ENCODE assay signal across 30 cellular contexts in the genomic region with DNA sequence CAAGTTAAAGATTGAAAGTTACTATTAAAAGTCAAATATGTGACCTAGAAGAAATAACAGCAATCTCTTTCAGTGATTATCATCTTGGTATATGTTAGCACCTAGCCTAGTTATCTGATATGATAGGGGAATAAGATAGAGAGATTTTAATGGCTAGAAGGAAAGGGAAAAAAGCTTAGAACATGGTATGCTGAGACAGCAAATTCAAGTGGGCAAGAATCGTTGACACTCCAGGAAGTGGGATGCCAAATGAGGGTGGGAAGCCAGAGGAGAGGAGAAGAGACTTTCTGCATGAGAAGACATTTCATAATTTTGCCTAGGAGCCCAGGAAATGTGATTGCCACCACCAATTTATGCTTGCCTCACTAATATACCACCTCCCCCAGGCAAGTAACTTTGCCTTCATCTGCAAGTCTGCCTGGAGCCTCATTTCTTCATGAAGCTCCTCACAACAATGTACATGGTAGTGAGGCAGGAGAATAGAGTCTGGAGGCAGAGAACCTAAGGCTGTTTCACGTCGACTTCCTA.
"Had no signal": no experiment of that assay in that cellular context is flagged by ENCODE, and none has a peak within 500 bp of the region (broad histone marks: within the 10 kb centered on the region; RNA-seq: fewer than 3 reads in every experiment).

No MANE protein-coding gene starts in this region.

- DNase-seq: activated CD4-positive, alpha-beta T cell treated with anti-CD3 and anti-CD28 coated beads, Interleukin-2, amount 10 ng/mL, durations not matched to agents 24 days and 14 days; activated CD4-positive, alpha-beta T cell treated with anti-CD3 and anti-CD28 coated beads, Interleukin-2, amount 50 U/mL, for 4 hours; activated CD8-positive, alpha-beta T cell treated with anti-CD3 and anti-CD28 coated beads for 36 hours; activated effector memory CD4-positive, alpha-beta T cell treated with anti-CD3 and anti-CD28 coated beads, Interleukin-2, amount 50 U/mL, for 16 hours; activated naive CD4-positive, alpha-beta T cell; activated naive CD4-positive, alpha-beta T cell treated with anti-CD3 and anti-CD28 coated beads, Interleukin-2, amount 50 U/mL, for 16 hours; activated naive CD8-positive, alpha-beta T cell treated with anti-CD3 and anti-CD28 coated beads for 36 hours; activated T-cell treated with anti-CD3 and anti-CD28 coated beads, Interleukin-2, amount 50 U/mL, for 1 hour; activated T-cell treated with anti-CD3 and anti-CD28 coated beads, Interleukin-2, amount 50 U/mL, for 72 hours; amniotic stem cell; aorta; brain microvascular endothelial cell; central memory CD4-positive, alpha-beta T cell; NCI-H1105; NCI-H1417 treated with DMSO at 0.1 percent for 48 hours; NCI-H187 treated with DMSO at 0.1 percent for 48 hours; NCI-H2081; NCI-H2171 treated with DMSO at 0.1 percent for 48 hours; NCI-H226; NCI-H446 treated with DMSO at 0.1 percent for 48 hours; NCI-H524; NCI-H69; SHP77; SJCRH30; SK-N-SH had no signal

- FAIRE-seq: TTC549 had no signal

- H3K4me1 Mint-ChIP-seq: activated CD4-positive, alpha-beta T cell treated with anti-CD3 and anti-CD28 coated beads, Interleukin-2, amount 10 ng/mL, durations not matched to agents 24 days and 14 days; activated T-helper 17 cell treated with anti-CD3 and anti-CD28 coated beads, Interleukin-2, amount 50 U/mL, for 72 hours had no signal

- H3K36me3 ChIP-seq: brain microvascular endothelial cell, SJCRH30 had no signal

- H3K9ac ChIP-seq: SK-N-SH had no signal

- H3K9me3 ChIP-seq: SJCRH30, SK-N-SH had no signal

- H3K27me3 ChIP-seq: brain microvascular endothelial cell, SJCRH30 had no signal

- ATAC-seq: activated CD8-positive, alpha-beta T cell treated with anti-CD3 and anti-CD28 coated beads for 36 hours; activated T-cell treated with anti-CD3 and anti-CD28 coated beads, Interleukin-2, amount 50 U/mL, for 72 hours; activated T-helper 17 cell treated with anti-CD3 and anti-CD28 coated beads, Interleukin-2, amount 50 U/mL, for 72 hours; Panc1 had no signal

- H3K9me3 Mint-ChIP-seq: activated CD8-positive, alpha-beta T cell treated with anti-CD3 and anti-CD28 coated beads for 36 hours; activated T-helper 17 cell treated with anti-CD3 and anti-CD28 coated beads, Interleukin-2, amount 50 U/mL, for 72 hours; T-helper 1 cell treated with Interleukin-12 subunit alpha and Interleukin-12 subunit beta and Interleukin-4 antibody, amounts not matched to agents 30 μg/mL and 1 μg/mL, for 36 hours; T-helper 2 cell treated with Interferon-gamma antibody and Interleukin-4, amounts not matched to agents 5 μg/mL and 100 μg/mL, for 36 hours had no signal

- H3K4me3 ChIP-seq: SJCRH30 had no signal

- H3K27ac ChIP-seq: brain microvascular endothelial cell, SJCRH30 had no signal

- H3K4me2 ChIP-seq: SK-N-SH had no signal

- H3K4me3 Mint-ChIP-seq: activated CD4-positive, alpha-beta T cell treated with anti-CD3 and anti-CD28 coated beads, Interleukin-2, amount 10 ng/mL, durations not matched to agents 24 days and 14 days; activated CD8-positive, alpha-beta T cell treated with anti-CD3 and anti-CD28 coated beads for 36 hours; activated naive CD8-positive, alpha-beta T cell treated with anti-CD3 and anti-CD28 coated beads for 36 hours; activated T-cell treated with anti-CD3 and anti-CD28 coated beads, Interleukin-2, amount 50 U/mL, for 72 hours; activated T-helper 17 cell treated with anti-CD3 and anti-CD28 coated beads, Interleukin-2, amount 50 U/mL, for 72 hours; T-helper 1 cell treated with Interleukin-12 subunit alpha and Interleukin-12 subunit beta and Interleukin-4 antibody, amounts not matched to agents 30 μg/mL and 1 μg/mL, for 36 hours; T-helper 2 cell treated with Interferon-gamma antibody and Interleukin-4, amounts not matched to agents 5 μg/mL and 100 μg/mL, for 36 hours had no signal

- H3K4me1 ChIP-seq: SJCRH30 had no signal

- H3K27me3 Mint-ChIP-seq: activated CD8-positive, alpha-beta T cell treated with anti-CD3 and anti-CD28 coated beads for 36 hours; activated naive CD8-positive, alpha-beta T cell treated with anti-CD3 and anti-CD28 coated beads for 36 hours; activated T-helper 17 cell treated with anti-CD3 and anti-CD28 coated beads, Interleukin-2, amount 50 U/mL, for 72 hours had no signal

- H3K27ac Mint-ChIP-seq: activated CD4-positive, alpha-beta T cell treated with anti-CD3 and anti-CD28 coated beads, Interleukin-2, amount 10 ng/mL, durations not matched to agents 24 days and 14 days; activated CD8-positive, alpha-beta T cell treated with anti-CD3 and anti-CD28 coated beads for 36 hours; activated naive CD8-positive, alpha-beta T cell treated with anti-CD3 and anti-CD28 coated beads for 36 hours; activated T-cell treated with anti-CD3 and anti-CD28 coated beads, Interleukin-2, amount 50 U/mL, for 72 hours; activated T-helper 17 cell treated with anti-CD3 and anti-CD28 coated beads, Interleukin-2, amount 50 U/mL, for 72 hours; T-helper 1 cell treated with Interleukin-12 subunit alpha and Interleukin-12 subunit beta and Interleukin-4 antibody, amounts not matched to agents 30 μg/mL and 1 μg/mL, for 36 hours; T-helper 2 cell treated with Interferon-gamma antibody and Interleukin-4, amounts not matched to agents 5 μg/mL and 100 μg/mL, for 36 hours had no signal
